Comparison of ENCODE assay signal across 2 cellular contexts in genomic region chr21:29072873-29073221, GRCh38.
TF ChIP-seq lines count a peak whose summit lies in the region.

No MANE protein-coding gene starts in this region.

TF ChIP-seq in IMR-90, 13 proteins besides CTCF, POLR2A, EP300 and RAD21:
- TF ChIP-seq MAZ (IDR thresholded peaks at IDR 0.05; ENCODE audit: borderline replicate concordance, low read depth, low read length) (no peak), MXI1 (IDR thresholded peaks at IDR 0.05; ENCODE audit: borderline replicate concordance, low read depth, low read length) (0 out of 2 replicates have a peak, but pooled peaks have one; percentile 31)

TF ChIP-seq in GM12878, 131 proteins besides CTCF, POLR2A, EP300 and RAD21:
- no peak for TF ChIP-seq SPI1 (IDR thresholded peaks at IDR 0.05; ENCODE audit: borderline replicate concordance, insufficient read depth, low read depth, low read length)
- TF ChIP-seq FOXM1 (IDR thresholded peaks at IDR 0.05; ENCODE audit: low read depth, low read length), result 0 out of 2 replicates have a peak, but pooled peaks have one; percentile 2
